ENCODE assay signal across 17 cellular contexts in the genomic region with DNA sequence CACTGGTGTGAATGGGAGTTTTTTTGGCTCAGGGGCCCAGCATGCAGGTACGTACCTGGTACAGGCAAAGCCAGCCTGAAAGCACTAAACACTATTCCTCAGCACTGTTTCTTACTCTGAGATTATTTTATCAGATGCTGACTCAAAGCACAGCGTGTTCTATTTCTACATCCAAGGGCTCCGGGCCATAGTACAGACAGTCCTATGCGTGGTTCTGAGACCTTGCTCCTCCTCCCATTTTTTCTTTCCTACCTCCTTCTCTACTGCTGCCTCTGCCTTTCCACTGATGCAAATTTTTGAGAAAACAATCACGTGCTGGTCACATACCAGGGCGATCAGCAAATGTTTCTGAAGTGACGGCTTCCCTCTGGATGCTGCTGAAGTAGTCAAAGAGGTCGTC. TPM values are rescaled to one million over a fixed set of nuclear protein-coding genes. Genes with fewer than 3 reads are reported as not detected.
A peak's percentile ranks its signal among the peaks of the same experiment; 100 is the strongest.
DNase-seq lines count a peak whose midpoint lies in the region; ATAC-seq and TF ChIP-seq lines count a peak whose summit lies in the region.
"Had no signal": no experiment of that assay in that cellular context is flagged by ENCODE, and none has a peak within 500 bp of the region (broad histone marks: within the 10 kb centered on the region; RNA-seq: fewer than 3 reads in every experiment).

No MANE protein-coding gene starts in this region.

- H3K9ac ChIP-seq in trophoblast cell (ENCODE audit: low read length): no peak overlapping the region

- ATAC-seq in body of pancreas: peak; percentile 59
- peak; percentile 83 for ATAC-seq in upper lobe of right lung
- no peak for ATAC-seq in GM21737 (IDR thresholded peaks at IDR 0.05; ENCODE audit: unreplicated experiment)
- ATAC-seq: activated CD4-positive, alpha-beta T cell treated with anti-CD3 and anti-CD28 coated beads for 36 hours; stimulated activated naive CD8-positive, alpha-beta T cell treated with anti-CD3 and anti-CD28 coated beads, Interleukin-15, amount 100 ng/mL, for 72 hours had no signal

- H4K91ac ChIP-seq in trophoblast cell (ENCODE audit: low read depth, low read length): no peak overlapping the region

- H2AK5ac ChIP-seq in trophoblast cell (ENCODE audit: low read length): no peak overlapping the region

- H4K12ac ChIP-seq in trophoblast cell (ENCODE audit: low read depth, low read length): no peak overlapping the region

- no peak overlapping the region for H3K23ac ChIP-seq in trophoblast cell (ENCODE audit: low read length)

- no peaks in the 10 kb centered on the region for H3K27me3 ChIP-seq in body of pancreas
- no peaks in the 10 kb centered on the region for H3K27me3 ChIP-seq in trophoblast cell (ENCODE audit: insufficient read depth, low read length)
- H3K27me3 ChIP-seq in upper lobe of right lung: no peaks in the 10 kb centered on the region
- H3K27me3 ChIP-seq: cardiac muscle cell, heart right ventricle, pancreas had no signal

- no peak for TF ChIP-seq POLR2A in body of pancreas (IDR thresholded peaks at IDR 0.05)

- no peak overlapping the region for H4K8ac ChIP-seq in trophoblast cell (ENCODE audit: low read depth, low read length)

- H3K4me3 ChIP-seq in body of pancreas: no peak overlapping the region
- H3K4me3 ChIP-seq in fibroblast of pulmonary artery (replicated peaks; ENCODE audit: low read depth, low read length): no peak overlapping the region
- H3K4me3 ChIP-seq in trophoblast cell (ENCODE audit: low read depth, low read length): no peak overlapping the region
- H3K4me3 ChIP-seq in upper lobe of right lung: no peak overlapping the region
- H3K4me3 ChIP-seq: cardiac muscle cell, heart right ventricle, pancreas had no signal

- H3K79me1 ChIP-seq in trophoblast cell (ENCODE audit: low read length): no peaks in the 10 kb centered on the region

- H3K27ac ChIP-seq in body of pancreas (peak overlapping the region in 1 of 4 donors; percentile 24), trophoblast cell (ENCODE audit: low read depth, low read length) (no peak overlapping the region), upper lobe of right lung (peak overlapping the region; percentile 53)
- H3K27ac ChIP-seq: cardiac muscle cell, heart right ventricle, pancreas had no signal

- H2BK12ac ChIP-seq in trophoblast cell (ENCODE audit: low read length): no peak overlapping the region

- H3K4me2 ChIP-seq in trophoblast cell (ENCODE audit: low read length): no peak overlapping the region

- no peak overlapping the region for H2AFZ ChIP-seq in trophoblast cell (ENCODE audit: insufficient read depth, low read length, poor library complexity)

- intact Hi-C loops in body of pancreas (cut with DNase I): no loop called here
- intact Hi-C loops in upper lobe of right lung (cut with DNase I): no loop called here

- no peak overlapping the region for H2BK5ac ChIP-seq in trophoblast cell (ENCODE audit: low read depth, low read length, poor library complexity)

- 51 to 56% methylated on average over 8 of the region's 8 CpGs for WGBS in body of pancreas, 2 donors
- WGBS in trophoblast cell (ENCODE audit: extremely low coverage, insufficient coverage, insufficient read length): no CpG with 5 or more reads among the region's 8 CpGs

- DNase-seq in body of pancreas (peak; percentile 11 to 31 (median 22)), fibroblast of pulmonary artery (ENCODE audit: low read depth) (peak; percentile 83), trophoblast cell (peak; percentile 79 to 86), upper lobe of right lung (no peak), UCSD-AML1 (lab: John Stamatoyannopoulos, UW; ENCODE audit: unreplicated experiment) (no peak), germinal center (ENCODE audit: low spot score) (no peak)
- DNase-seq: activated CD4-positive, alpha-beta T cell treated with anti-CD3 and anti-CD28 coated beads for 36 hours; DMS53; heart right ventricle; kidney; NCI-H1436; NCI-H2227 treated with DMSO at 0.1 percent for 48 hours; pancreas; stimulated activated naive CD8-positive, alpha-beta T cell treated with anti-CD3 and anti-CD28 coated beads, Interleukin-15, amount 100 ng/mL, for 72 hours had no signal

- H3K4me1 ChIP-seq in body of pancreas (peaks cover 11% of the 10 kb centered on the region), trophoblast cell (ENCODE audit: control insufficient read depth in 1 of 2, insufficient read depth in 2 of 2, low read length in 2 of 2) (peaks cover 0 to 3% of the 10 kb centered on the region in 2 experiments), upper lobe of right lung (peaks cover 5% of the 10 kb centered on the region)
- H3K4me1 ChIP-seq: pancreas had no signal

- H3K36me3 ChIP-seq in body of pancreas (replicated peaks in 1 of 2; ENCODE audit: insufficient read depth in 1 of 2, low read depth in 2 of 2) (no peaks in the 10 kb centered on the region), trophoblast cell (ENCODE audit: control insufficient read depth in 1 of 2, insufficient read depth in 2 of 2, low read length in 2 of 2) (peaks cover 0 to 3% of the 10 kb centered on the region in 2 experiments), upper lobe of right lung (no peaks in the 10 kb centered on the region)
- H3K36me3 ChIP-seq: cardiac muscle cell, pancreas had no signal

- TF ChIP-seq CTCF in body of pancreas (IDR thresholded peaks at IDR 0.05) (no peak), fibroblast of pulmonary artery (IDR thresholded peaks at IDR 0.05; ENCODE audit: low read length, missing control alignments) (no peak), upper lobe of right lung (IDR thresholded peaks at IDR 0.05) (no peak)

- no peak overlapping the region for H2BK120ac ChIP-seq in trophoblast cell (ENCODE audit: insufficient read depth, low read length, poor library complexity)

- no peak overlapping the region for H3K18ac ChIP-seq in trophoblast cell (ENCODE audit: low read length)

- H3K9me3 ChIP-seq in body of pancreas (no peaks in the 10 kb centered on the region), trophoblast cell (ENCODE audit: insufficient read depth, low read depth, low read length) (no peaks in the 10 kb centered on the region), upper lobe of right lung (no peaks in the 10 kb centered on the region)
- H3K9me3 ChIP-seq: heart right ventricle, pancreas had no signal

- H3K79me2 ChIP-seq in trophoblast cell (ENCODE audit: control insufficient read depth, insufficient read depth, low read length, poor library complexity): no peaks in the 10 kb centered on the region

- no peak overlapping the region for H3K4ac ChIP-seq in trophoblast cell (ENCODE audit: low read depth, low read length)

- H3K14ac ChIP-seq in trophoblast cell (ENCODE audit: low read length): no peak overlapping the region

RNA-seq across cellular contexts. Expression of gene PDPN, which starts 36.3 kb away (rescaled TPM):
- total RNA-seq in body of pancreas (1 to 10 TPM; 7.5 to 9.9 TPM), upper lobe of right lung (47.0 TPM)
- polyA plus RNA-seq in trophoblast cell (2013): 36.0 and 37.3 TPM in 2 replicates
- total RNA-seq: activated CD4-positive, alpha-beta T cell treated with anti-CD3 and anti-CD28 coated beads for 36 hours; HT-29 had no signal

Comparison
In these comparisons a context has a peak if more than half of its experiments do, and no peak if none do; other contexts are left out.
1. DNase-seq: peak in body of pancreas (4 of 4), fibroblast of pulmonary artery (single experiment) and trophoblast cell (2 of 2); none in upper lobe of right lung (single experiment), UCSD-AML1 (single experiment) and germinal center (single experiment).